Comparison of ENCODE assay signal across 1 cellular context in the genomic region with DNA sequence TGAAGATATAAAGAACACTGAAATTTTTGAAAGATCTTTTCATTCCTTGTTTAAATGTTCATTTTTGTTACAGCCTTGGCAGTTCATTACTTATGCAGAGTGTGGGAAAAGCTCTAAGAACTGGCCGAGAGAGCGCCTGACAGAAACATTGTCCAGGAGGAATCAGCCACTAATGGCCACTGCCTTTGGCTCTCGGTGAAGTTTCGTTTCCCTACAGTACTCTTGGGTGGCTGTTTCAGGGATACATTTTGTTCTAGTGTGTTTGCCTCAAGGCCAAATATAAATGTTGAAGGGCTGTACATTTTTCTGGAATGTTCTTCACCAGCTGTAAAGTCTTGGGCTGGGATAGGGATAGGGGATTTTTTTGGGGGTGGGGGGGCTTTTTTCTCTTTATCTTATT.
A peak's percentile ranks its signal among the peaks of the same experiment; 100 is the strongest.
TF ChIP-seq lines count a peak whose summit lies in the region.

No MANE protein-coding gene starts in this region.

TF ChIP-seq in HepG2, 621 proteins besides CTCF, POLR2A, EP300 and RAD21:
- TF ChIP-seq PLRG1 (conservative IDR thresholded peaks at IDR 0.05) (no peak), AGO2 (optimal IDR thresholded peaks at IDR 0.05; ENCODE audit: low read depth, low read length) (peak; percentile 4), ZNF790 (CRISPR knock-in tag; IDR thresholded peaks at IDR 0.05; ENCODE audit: borderline replicate concordance) (no peak)
